26 cellular contexts compared by ENCODE assay signal in genomic region chr5:14231888-14232287, GRCh38.
"Had no signal": no experiment of that assay in that cellular context is flagged by ENCODE, and none has a peak within 500 bp of the region (broad histone marks: within the 10 kb centered on the region; RNA-seq: fewer than 3 reads in every experiment).

No MANE protein-coding gene starts in this region.

- H3K36me3 Mint-ChIP-seq: activated CD4-positive, alpha-beta memory T cell treated with anti-CD3 and anti-CD28 coated beads for 36 hours; activated naive CD8-positive, alpha-beta T cell had no signal

- H3K9me3 Mint-ChIP-seq: activated CD4-positive, alpha-beta memory T cell treated with anti-CD3 and anti-CD28 coated beads for 36 hours; activated CD4-positive, alpha-beta T cell treated with anti-CD3 and anti-CD28 coated beads, Interleukin-2, amount 10 ng/mL, durations not matched to agents 7 days and 5 days; activated naive CD4-positive, alpha-beta T cell treated with anti-CD3 and anti-CD28 coated beads for 36 hours; activated T-cell treated with anti-CD3 and anti-CD28 coated beads, Interleukin-2, amount 50 U/mL, for 4 hours; activated T-helper 17 cell treated with anti-CD3 and anti-CD28 coated beads, Interleukin-2, amount 50 U/mL, for 72 hours had no signal

- H3K36me3 ChIP-seq: SJSA1 had no signal

- H3K4me3 Mint-ChIP-seq: activated CD4-positive, alpha-beta memory T cell treated with anti-CD3 and anti-CD28 coated beads for 36 hours; activated CD4-positive, alpha-beta T cell treated with anti-CD3 and anti-CD28 coated beads, Interleukin-2, amount 10 ng/mL, durations not matched to agents 7 days and 5 days; activated naive CD4-positive, alpha-beta T cell treated with anti-CD3 and anti-CD28 coated beads for 36 hours; activated naive CD8-positive, alpha-beta T cell; activated T-cell treated with anti-CD3 and anti-CD28 coated beads, Interleukin-2, amount 50 U/mL, for 4 hours; activated T-helper 17 cell treated with anti-CD3 and anti-CD28 coated beads, Interleukin-2, amount 50 U/mL, for 72 hours; T-helper 17 cell had no signal

- H3K27me3 ChIP-seq: SJSA1 had no signal

- H3K27ac Mint-ChIP-seq: activated CD4-positive, alpha-beta memory T cell treated with anti-CD3 and anti-CD28 coated beads for 36 hours; activated CD4-positive, alpha-beta T cell treated with anti-CD3 and anti-CD28 coated beads, Interleukin-2, amount 10 ng/mL, durations not matched to agents 7 days and 5 days; activated naive CD4-positive, alpha-beta T cell treated with anti-CD3 and anti-CD28 coated beads for 36 hours; activated naive CD8-positive, alpha-beta T cell; activated T-helper 17 cell treated with anti-CD3 and anti-CD28 coated beads, Interleukin-2, amount 50 U/mL, for 72 hours; T-helper 17 cell had no signal

- H3K4me1 Mint-ChIP-seq: activated CD4-positive, alpha-beta T cell treated with anti-CD3 and anti-CD28 coated beads, Interleukin-2, amount 10 ng/mL, durations not matched to agents 7 days and 5 days; activated T-helper 17 cell treated with anti-CD3 and anti-CD28 coated beads, Interleukin-2, amount 50 U/mL, for 72 hours; T-helper 17 cell had no signal

- DNase-seq: activated CD4-positive, alpha-beta memory T cell treated with anti-CD3 and anti-CD28 coated beads for 36 hours; activated CD4-positive, alpha-beta T cell treated with anti-CD3 and anti-CD28 coated beads, Interleukin-2, amount 10 ng/mL, durations not matched to agents 7 days and 5 days; activated CD4-positive, CD25-positive, alpha-beta regulatory T cell; activated CD8-positive, alpha-beta memory T cell treated with anti-CD3 and anti-CD28 coated beads for 24 hours; activated gamma-delta T cell; activated naive CD4-positive, alpha-beta T cell treated with anti-CD3 and anti-CD28 coated beads for 36 hours; activated T-cell treated with anti-CD3 and anti-CD28 coated beads, Interleukin-2, amount 50 U/mL, for 4 hours; cerebellar nuclear complex; Kasumi-1; KBM-7; NCI-H1048; NCI-H146; NCI-H1930; NCI-H2171; NCI-H2227 treated with DMSO at 0.1 percent for 48 hours; NCI-H446 treated with DMSO at 0.1 percent for 48 hours; NCI-H526; NCI-H82; SHP77; T-helper 17 cell; T-helper 9 cell had no signal

- H3K27me3 Mint-ChIP-seq: activated naive CD8-positive, alpha-beta T cell; activated T-helper 17 cell treated with anti-CD3 and anti-CD28 coated beads, Interleukin-2, amount 50 U/mL, for 72 hours had no signal

- H3K9me3 ChIP-seq: SJSA1 had no signal

- ATAC-seq: activated T-cell treated with anti-CD3 and anti-CD28 coated beads, Interleukin-2, amount 50 U/mL, for 4 hours; activated T-helper 17 cell treated with anti-CD3 and anti-CD28 coated beads, Interleukin-2, amount 50 U/mL, for 72 hours; T-helper 17 cell had no signal

- H3K4me3 ChIP-seq: SJSA1 had no signal

- H3K27ac ChIP-seq: RWPE1, SJSA1, VCaP had no signal
